In genomic region chr7:1533255-1533568, GRCh38 we compare ENCODE assay signal across 9 cellular contexts. TPM values are rescaled to one million over a fixed set of nuclear protein-coding genes. Genes with fewer than 3 reads are reported as not detected.
DNase-seq lines count a peak whose midpoint lies in the region; ATAC-seq and TF ChIP-seq lines count a peak whose summit lies in the region.
"Had no signal": no experiment of that assay in that cellular context is flagged by ENCODE, and none has a peak within 500 bp of the region (broad histone marks: within the 10 kb centered on the region; RNA-seq: fewer than 3 reads in every experiment).

No MANE protein-coding gene starts in this region.

- 28 to 30% methylated on average over 2 to 9 of the region's 9 CpGs for WGBS in body of pancreas, 2 donors
- WGBS in urinary bladder, result 33% methylated on average over 9 of the region's 9 CpGs

- peaks cover 52% of the 10 kb centered on the region for H3K4me1 Mint-ChIP-seq in mesothelial cell of epicardium

- H3K9me3 ChIP-seq in cardiac muscle cell (ENCODE audit: low read depth) (no peaks in the 10 kb centered on the region), body of pancreas (no peaks in the 10 kb centered on the region)

- peak overlapping the region; percentile 80 for H3K4me3 Mint-ChIP-seq in mesothelial cell of epicardium

- TF ChIP-seq POLR2A in body of pancreas (IDR thresholded peaks at IDR 0.05), result no peak

- H3K36me3 ChIP-seq in cardiac muscle cell, result no peaks in the 10 kb centered on the region
- no peaks in the 10 kb centered on the region for H3K36me3 ChIP-seq in body of pancreas (replicated peaks in 1 of 2; ENCODE audit: insufficient read depth in 1 of 2, low read depth in 2 of 2)
- H3K36me3 ChIP-seq in urinary bladder (ENCODE audit: insufficient read depth), result no peaks in the 10 kb centered on the region

- TF ChIP-seq CTCF in cardiac muscle cell (IDR thresholded peaks at IDR 0.05; ENCODE audit: low read depth, low read length) (no peak), body of pancreas (IDR thresholded peaks at IDR 0.05) (no peak), mesothelial cell of epicardium (IDR thresholded peaks at IDR 0.05; ENCODE audit: unreplicated experiment) (no peak)

- intact Hi-C loops in Right ventricle myocardium superior (cut with DNase I), result no loop called here
- intact Hi-C loops in body of pancreas (cut with DNase I), result no loop called here

- no peaks in the 10 kb centered on the region for H3K27me3 ChIP-seq in cardiac muscle cell
- no peaks in the 10 kb centered on the region for H3K27me3 ChIP-seq in body of pancreas

- peaks cover 3% of the 10 kb centered on the region for H3K27me3 Mint-ChIP-seq in mesothelial cell of epicardium (ENCODE audit: low read depth)

- H3K4me3 ChIP-seq in cardiac muscle cell (no peak overlapping the region), body of pancreas (no peak overlapping the region), urinary bladder (ENCODE audit: low read depth, low read length) (no peak overlapping the region)

- H3K4me1 ChIP-seq in cardiac muscle cell (ENCODE audit: low read depth) (peaks cover 13% of the 10 kb centered on the region), body of pancreas (peaks cover 68% of the 10 kb centered on the region), urinary bladder (ENCODE audit: insufficient read depth) (peaks cover 4% of the 10 kb centered on the region)

- DNase-seq in cardiac muscle cell (ENCODE audit: low read depth in 1 of 2, low spot score in 1 of 2) (no peak), Right ventricle myocardium superior (no peak), body of pancreas (peak in 1 of 4 donors; percentile 25), mesothelial cell of epicardium (ENCODE audit: low spot score in 2 of 2, unreplicated experiment in 2 of 2) (no peak), D341Med (ENCODE audit: low spot score) (no peak), epidermal melanocyte (ENCODE audit: insufficient read length, low spot score) (no peak)

- H3K27ac ChIP-seq in cardiac muscle cell (peak overlapping the region; percentile 39), body of pancreas (peak overlapping the region; percentile 97 to 100 (median 98)), urinary bladder (ENCODE audit: low read depth) (peak overlapping the region; percentile 92)

- H3K27ac Mint-ChIP-seq in mesothelial cell of epicardium, result peak overlapping the region; percentile 95

- no peaks in the 10 kb centered on the region for H3K9me3 Mint-ChIP-seq in mesothelial cell of epicardium

- ATAC-seq in Right ventricle myocardium superior (ENCODE audit: poor library complexity), result no peak
- ATAC-seq in body of pancreas, result no peak
- ATAC-seq in HG03460 (IDR thresholded peaks at IDR 0.05; ENCODE audit: unreplicated experiment), result no peak

- no peaks in the 10 kb centered on the region for H3K36me3 Mint-ChIP-seq in mesothelial cell of epicardium

RNA-seq across cellular contexts. Expression of gene MAFK, which starts 2.7 kb away (rescaled TPM):
- total RNA-seq in cardiac muscle cell (15.6 and 16.2 TPM in 2 replicates), Right ventricle myocardium superior (59.4 TPM), body of pancreas (10 to 100 TPM; 25.7 to 52.7 TPM), mesothelial cell of epicardium (46.0 to 47.7 TPM (median 46.5 TPM) in 3 replicates), urinary bladder (15.1 TPM)
- polyA plus RNA-seq in cardiac muscle cell (3.1 and 4.2 TPM in 2 replicates), urinary bladder (54.9 TPM)

RNA-seq across cellular contexts. Expression of gene TMEM184A, which starts 22.8 kb away (rescaled TPM):
- 2.8 and 3.0 TPM in 2 replicates for total RNA-seq in cardiac muscle cell
- 0.75 and 2.1 TPM in 2 replicates for polyA plus RNA-seq in cardiac muscle cell
- 0.30 TPM for total RNA-seq in Right ventricle myocardium superior
- 10 to 100 TPM; 21.0 to 65.3 TPM for total RNA-seq in body of pancreas
- 4.3 to 5.0 TPM (median 5.0 TPM) in 3 replicates for total RNA-seq in mesothelial cell of epicardium
- total RNA-seq in urinary bladder, result 9.7 TPM
- polyA plus RNA-seq in urinary bladder, result 6.7 TPM
- total RNA-seq: T-helper 1 cell treated with Interleukin-12 subunit alpha and Interleukin-12 subunit beta and Interleukin-4 antibody, amounts not matched to agents 30 ng/mL and 1 ng/mL, for 36 hours had no signal

RNA-seq across cellular contexts. Expression of gene INTS1, which starts 29.0 kb away (rescaled TPM):
- total RNA-seq in cardiac muscle cell (83.2 and 132 TPM in 2 replicates), Right ventricle myocardium superior (29.2 TPM), body of pancreas (10 to 100 TPM; 66.3 to 72.9 TPM), mesothelial cell of epicardium (141 to 163 TPM (median 149 TPM) in 3 replicates), urinary bladder (13.7 TPM)
- polyA plus RNA-seq in cardiac muscle cell (54.5 and 80.8 TPM in 2 replicates), urinary bladder (55.6 TPM)

RNA-seq across cellular contexts. Expression of gene PSMG3, which starts 36.6 kb away (rescaled TPM):
- total RNA-seq in cardiac muscle cell (32.7 and 38.4 TPM in 2 replicates), Right ventricle myocardium superior (12.1 TPM), body of pancreas (10 to 100 TPM; 34.0 to 39.6 TPM), mesothelial cell of epicardium (27.0 to 32.5 TPM (median 31.0 TPM) in 3 replicates), urinary bladder (12.1 TPM)
- polyA plus RNA-seq in cardiac muscle cell (39.2 and 41.2 TPM in 2 replicates), urinary bladder (34.6 TPM)

Comparison
In these comparisons a context has a peak if more than half of its experiments do, and no peak if none do; other contexts are left out.
1. H3K27ac ChIP-seq: peak in every context shown above with its lines; median percentile 98 in body of pancreas; 92 in urinary bladder; 39 in cardiac muscle cell.